Comparison of ENCODE assay signal across 26 cellular contexts in genomic region chr6:170186909-170187668, GRCh38.
DNase-seq lines count a peak whose midpoint lies in the region; ATAC-seq and TF ChIP-seq lines count a peak whose summit lies in the region.
"Had no signal": no experiment of that assay in that cellular context is flagged by ENCODE, and none has a peak within 500 bp of the region (broad histone marks: within the 10 kb centered on the region; RNA-seq: fewer than 3 reads in every experiment).

No MANE protein-coding gene starts in this region.

- DNase-seq in NCI-H1105 (lab: John Stamatoyannopoulos, UW) = peak; percentile 17
- no peak for DNase-seq in NCI-H1105 treated with DMSO at 0.1 percent for 48 hours (lab: John Stamatoyannopoulos, UW)
- DNase-seq in RPMI8226 = peak; percentile 74
- DNase-seq in stimulated activated CD8-positive, alpha-beta memory T cell treated with anti-CD3 and anti-CD28 coated beads, Interleukin-4, amount 100 ng/mL, for 48 hours = peak; percentile 16
- no peak for DNase-seq in globus pallidus (ENCODE audit: low spot score)
- DNase-seq in activated effector memory CD4-positive, alpha-beta T cell treated with Interleukin-2 at 50 U/mL for 16 hours = no peak
- no peak for DNase-seq in pons (ENCODE audit: low spot score)
- DNase-seq: activated B cell treated with CpG ODN at 0.5 μM for 24 hours; activated effector memory CD4-positive, alpha-beta T cell treated with anti-CD3 and anti-CD28 coated beads, Interleukin-2, amount 50 U/mL, for 16 hours; activated T-cell treated with anti-CD3 and anti-CD28 coated beads for 4 hours; glutamatergic neuron; HFFc6; kidney; NCI-H1436 treated with DMSO at 0.1 percent for 48 hours; stimulated activated CD4-positive, alpha-beta T cell treated with anti-CD3 and anti-CD28 coated beads, Interleukin-12 subunit alpha, Interleukin-12 subunit beta, amount 100 ng/mL, for 4 hours; stimulated activated CD4-positive, alpha-beta T cell treated with anti-CD3 and anti-CD28 coated beads, Interleukin-4, amount 100 ng/mL, for 24 hours had no signal

- H3K27ac ChIP-seq in gastroesophageal sphincter = no peak overlapping the region
- H3K27ac ChIP-seq: 22Rv1, C4-2B, HL-60, KMS-11, parathyroid adenoma, right lobe of liver had no signal

- no peak overlapping the region for H3K4me3 ChIP-seq in gastroesophageal sphincter
- H3K4me3 ChIP-seq: GM12878, right lobe of liver had no signal

- WGBS in gastroesophageal sphincter (ENCODE audit: low coverage in 1 of 2), 2 donors = 100% methylated on average over 3 of the region's 18 CpGs; no CpG with 5 or more reads in 1 of the 2 donors

- H3K27me3 ChIP-seq in gastroesophageal sphincter = peaks cover 2% of the 10 kb centered on the region
- H3K27me3 ChIP-seq: right lobe of liver had no signal

- H3K4me1 ChIP-seq in gastroesophageal sphincter = no peaks in the 10 kb centered on the region
- H3K4me1 ChIP-seq: parathyroid adenoma, right lobe of liver had no signal

- no peak for TF ChIP-seq CTCF in gastroesophageal sphincter (IDR thresholded peaks at IDR 0.05)

- no peaks in the 10 kb centered on the region for H3K36me3 ChIP-seq in gastroesophageal sphincter
- H3K36me3 ChIP-seq: right lobe of liver had no signal

- no peak for TF ChIP-seq POLR2A in gastroesophageal sphincter (IDR thresholded peaks at IDR 0.05)

- no peak for TF ChIP-seq EP300 in gastroesophageal sphincter (IDR thresholded peaks at IDR 0.05)

- no peaks in the 10 kb centered on the region for H3K9me3 ChIP-seq in gastroesophageal sphincter
- H3K9me3 ChIP-seq: right lobe of liver had no signal

- ATAC-seq in gastroesophageal sphincter = peak; percentile 22
- ATAC-seq: GM12878; right lobe of liver; stimulated activated memory B cell treated with anti-CD40 and anti-IgM and Interleukin-4, amounts not matched to agents 10 μg/mL and 1 μg/mL and 100 μg/mL, for 72 hours; T-cell had no signal

Comparison
In these comparisons a context has a peak if more than half of its experiments do, and no peak if none do; other contexts are left out.
1. DNase-seq: peak in NCI-H1105 (single experiment), RPMI8226 (single experiment) and stimulated activated CD8-positive, alpha-beta memory T cell treated with anti-CD3 and anti-CD28 coated beads, Interleukin-4, amount 100 ng/mL, for 48 hours (single experiment); none in NCI-H1105 treated with DMSO at 0.1 percent for 48 hours (single experiment), globus pallidus (single experiment), activated effector memory CD4-positive, alpha-beta T cell treated with Interleukin-2 at 50 U/mL for 16 hours (single experiment) and pons (single experiment).